In genomic region chr1:229298887-229299503, GRCh38 we compare ENCODE assay signal across 1 cellular context.
A peak's percentile ranks its signal among the peaks of the same experiment; 100 is the strongest.
TF ChIP-seq lines count a peak whose summit lies in the region.

No MANE protein-coding gene starts in this region.

TF ChIP-seq in HepG2, 621 proteins besides CTCF, POLR2A, EP300 and RAD21 (continued from another document and continues in another):
- TF ChIP-seq ZNF142 (CRISPR knock-in tag; IDR thresholded peaks at IDR 0.05) (no peak), ZNF569 (CRISPR knock-in tag; IDR thresholded peaks at IDR 0.05; ENCODE audit: borderline replicate concordance) (no peak), MTF1 (CRISPR knock-in tag; IDR thresholded peaks at IDR 0.05) (no peak), ZNF775 (CRISPR knock-in tag; IDR thresholded peaks at IDR 0.05; ENCODE audit: borderline replicate concordance) (no peak), CC2D1A (CRISPR knock-in tag; IDR thresholded peaks at IDR 0.05) (peak; percentile 35; the same call in 1 of the 2 replicates), ZHX2 (IDR thresholded peaks at IDR 0.05; ENCODE audit: low read depth) (no peak), ZHX2 (CRISPR knock-in tag; IDR thresholded peaks at IDR 0.05; ENCODE audit: borderline replicate concordance) (no peak), KDM4B (CRISPR knock-in tag; IDR thresholded peaks at IDR 0.05) (no peak), NR1H2 (CRISPR knock-in tag; IDR thresholded peaks at IDR 0.05; ENCODE audit: borderline replicate concordance, low read depth) (no peak), DNMT1 (CRISPR knock-in tag; IDR thresholded peaks at IDR 0.05) (no peak), KAT7 (CRISPR knock-in tag; IDR thresholded peaks at IDR 0.05; ENCODE audit: borderline replicate concordance) (no peak), ZSCAN29 (CRISPR knock-in tag; conservative IDR thresholded peaks at IDR 0.05) (no peak), ZSCAN30 (CRISPR knock-in tag; IDR thresholded peaks at IDR 0.05) (no peak), MNT (IDR thresholded peaks at IDR 0.05) (peak; percentile 27; the same call in 1 of the 2 replicates), MAX (IDR thresholded peaks at IDR 0.05) (peak; percentile 46; the same call in 1 of the 2 replicates), ZNF567 (CRISPR knock-in tag; IDR thresholded peaks at IDR 0.05; ENCODE audit: borderline replicate concordance) (no peak), KLF12 (CRISPR knock-in tag; IDR thresholded peaks at IDR 0.05; ENCODE audit: borderline replicate concordance) (no peak), KLF13 (CRISPR knock-in tag; IDR thresholded peaks at IDR 0.05) (no peak), YEATS4 (CRISPR knock-in tag; IDR thresholded peaks at IDR 0.05; ENCODE audit: borderline replicate concordance) (no peak), NFRKB (IDR thresholded peaks at IDR 0.05) (no peak), ZNF260 (CRISPR knock-in tag; IDR thresholded peaks at IDR 0.05; ENCODE audit: borderline replicate concordance, low read depth) (no peak), SRF (IDR thresholded peaks at IDR 0.05; ENCODE audit: low read depth, low read length) (no peak), ZHX1 (CRISPR knock-in tag; IDR thresholded peaks at IDR 0.05; ENCODE audit: low read depth) (no peak), TRIM24 (CRISPR knock-in tag; IDR thresholded peaks at IDR 0.05) (no peak), MLXIP (CRISPR knock-in tag; IDR thresholded peaks at IDR 0.05; ENCODE audit: borderline replicate concordance) (no peak), MEIS2 (CRISPR knock-in tag; IDR thresholded peaks at IDR 0.05) (no peak), CREM (IDR thresholded peaks at IDR 0.05) (peak; percentile 70), CREM (CRISPR knock-in tag; IDR thresholded peaks at IDR 0.05) (no peak), ARID2 (CRISPR knock-in tag; IDR thresholded peaks at IDR 0.05; ENCODE audit: borderline replicate concordance) (no peak), NAIF1 (CRISPR knock-in tag; IDR thresholded peaks at IDR 0.05; ENCODE audit: borderline replicate concordance) (no peak), PCBP2 (optimal IDR thresholded peaks at IDR 0.05; ENCODE audit: low read depth, low read length, poor library complexity, severe bottlenecking) (no peak), ZNF362 (CRISPR knock-in tag; IDR thresholded peaks at IDR 0.05; ENCODE audit: borderline replicate concordance) (peak; percentile 22; the same call in 1 of the 2 replicates), ZNF660 (CRISPR knock-in tag; IDR thresholded peaks at IDR 0.05; ENCODE audit: borderline replicate concordance, low read depth) (no peak), HINFP (CRISPR knock-in tag; IDR thresholded peaks at IDR 0.05; ENCODE audit: low read depth) (no peak), ZNF460 (CRISPR knock-in tag; IDR thresholded peaks at IDR 0.05; ENCODE audit: borderline replicate concordance) (no peak), CHCHD3 (CRISPR knock-in tag; IDR thresholded peaks at IDR 0.05) (no peak), SALL1 (CRISPR knock-in tag; IDR thresholded peaks at IDR 0.05) (peak; percentile 83)
